ENCODE assay signal across 1 cellular context in genomic region chr3:39757312-39757711, GRCh38.
TF ChIP-seq lines count a peak whose summit lies in the region.

No MANE protein-coding gene starts in this region.

TF ChIP-seq in HepG2, 621 proteins besides CTCF, POLR2A, EP300 and RAD21 (continued from another document):
- TF ChIP-seq ZBTB33 (CRISPR knock-in tag; IDR thresholded peaks at IDR 0.05), result no peak
- no peak for TF ChIP-seq ZNF788 (CRISPR knock-in tag; IDR thresholded peaks at IDR 0.05; ENCODE audit: borderline replicate concordance)
- no peak for TF ChIP-seq ZC3H13 (CRISPR knock-in tag; IDR thresholded peaks at IDR 0.05)
